In genomic region chr17:224576-224975, GRCh38 we compare ENCODE assay signal across 1 cellular context. TPM values are rescaled to one million over a fixed set of nuclear protein-coding genes. Genes with fewer than 3 reads are reported as not detected.
"Had no signal": no experiment of that assay in that cellular context is flagged by ENCODE, and none has a peak within 500 bp of the region (broad histone marks: within the 10 kb centered on the region; RNA-seq: fewer than 3 reads in every experiment).

No MANE protein-coding gene starts in this region.

RNA-seq across cellular contexts. Expression of gene DOC2B, which starts 43.1 kb away (rescaled TPM):
- total RNA-seq: activated naive CD8-positive, alpha-beta T cell treated with anti-CD3 and anti-CD28 coated beads, Interleukin-2, amount 10 ng/mL, durations not matched to agents 7 days and 5 days had no signal
